ENCODE assay signal across 29 cellular contexts in genomic region chr4:183136880-183137279, GRCh38. TPM values are rescaled to one million over a fixed set of nuclear protein-coding genes. Genes with fewer than 3 reads are reported as not detected.
DNase-seq lines count a peak whose midpoint lies in the region; ATAC-seq and TF ChIP-seq lines count a peak whose summit lies in the region.
"Had no signal": no experiment of that assay in that cellular context is flagged by ENCODE, and none has a peak within 500 bp of the region (broad histone marks: within the 10 kb centered on the region; RNA-seq: fewer than 3 reads in every experiment).

No MANE protein-coding gene starts in this region.

- no peak overlapping the region for H4K8ac ChIP-seq in mesenchymal stem cell (ENCODE audit: low read length)

- H3K4me3 Mint-ChIP-seq in HFFc6 = no peak overlapping the region
- H3K4me3 Mint-ChIP-seq: activated CD4-positive, alpha-beta T cell treated with anti-CD3 and anti-CD28 coated beads, Interleukin-2, amount 10 ng/mL, durations not matched to agents 7 days and 5 days; activated T-cell treated with anti-CD3 and anti-CD28 coated beads, Interleukin-2, amount 50 U/mL, for 24 hours; nephron had no signal

- DNase-seq in HFFc6 = no peak
- DNase-seq in PC-3 = peak; percentile 30
- DNase-seq in fibroblast of mammary gland (ENCODE audit: low read depth) = peak; percentile 31
- peak; percentile 34 for DNase-seq in mesenchymal stem cell
- no peak for DNase-seq in hepatocyte (ENCODE audit: low spot score)
- no peak for DNase-seq in AML-193 (lab: John Stamatoyannopoulos, UW)
- DNase-seq in SHP77 (lab: John Stamatoyannopoulos, UW) = no peak
- DNase-seq: activated CD4-positive, alpha-beta T cell treated with anti-CD3 and anti-CD28 coated beads, Interleukin-2, amount 10 ng/mL, durations not matched to agents 7 days and 5 days; activated gamma-delta T cell; activated T-cell treated with anti-CD3 and anti-CD28 coated beads, Interleukin-2, amount 50 U/mL, for 24 hours; colonic mucosa; DMS153; effector memory CD4-positive, alpha-beta T cell; GDM1; heart right ventricle; NCI-H2029; NCI-H69; psoas muscle; stimulated activated CD4-positive, alpha-beta T cell treated with anti-CD3 and anti-CD28 coated beads, Interleukin-12 subunit alpha, Interleukin-12 subunit beta, amount 100 ng/mL, for 4 hours; stimulated activated CD4-positive, alpha-beta T cell treated with anti-CD3 and anti-CD28 coated beads, Interleukin-2, amount 100 ng/mL, for 48 hours; T-helper 9 cell; tibial artery; WERI-Rb-1 had no signal

- H2BK12ac ChIP-seq in mesenchymal stem cell (ENCODE audit: low read length in 2 of 2) = no peak overlapping the region

- H2BK15ac ChIP-seq in mesenchymal stem cell (ENCODE audit: low read depth, poor library complexity, severe bottlenecking) = no peak overlapping the region

- H4K20me1 ChIP-seq in PC-3 (ENCODE audit: low read length) (no peaks in the 10 kb centered on the region), hepatocyte (ENCODE audit: insufficient read depth, poor library complexity, severe bottlenecking) (no peaks in the 10 kb centered on the region)

- peaks cover 10% of the 10 kb centered on the region for H3K4me1 ChIP-seq in PC-3 (ENCODE audit: insufficient read depth, low read length)
- no peaks in the 10 kb centered on the region for H3K4me1 ChIP-seq in mesenchymal stem cell (ENCODE audit: control insufficient read depth, insufficient read depth, low read depth, low read length)
- peaks cover under 1% of the 10 kb centered on the region for H3K4me1 ChIP-seq in hepatocyte (ENCODE audit: insufficient read depth)
- H3K4me1 ChIP-seq: ascending aorta, colonic mucosa had no signal

- no peak overlapping the region for H2AFZ ChIP-seq in PC-3 (ENCODE audit: low read length)
- no peak overlapping the region for H2AFZ ChIP-seq in mesenchymal stem cell (ENCODE audit: low read depth, low read length)
- H2AFZ ChIP-seq in hepatocyte = no peak overlapping the region

- CTCF ChIA-PET in PC-3 (lab: Charles Lee) = no interaction called here

- BruUV-seq in PC-3 (replicated peaks; lab: Mats Ljungman, UMichigan) = no TSS peak

- H3K27ac Mint-ChIP-seq in HFFc6 = 0 out of 2 replicates have a peak overlapping the region, but pooled peaks have one; percentile 7
- H3K27ac Mint-ChIP-seq: activated CD4-positive, alpha-beta T cell treated with anti-CD3 and anti-CD28 coated beads, Interleukin-2, amount 10 ng/mL, durations not matched to agents 7 days and 5 days; activated T-cell treated with anti-CD3 and anti-CD28 coated beads, Interleukin-2, amount 50 U/mL, for 24 hours; nephron had no signal

- H3K9me3 ChIP-seq in PC-3 (ENCODE audit: low read length) = no peaks in the 10 kb centered on the region
- no peaks in the 10 kb centered on the region for H3K9me3 ChIP-seq in mesenchymal stem cell (ENCODE audit: control insufficient read depth, low read length)
- H3K9me3 ChIP-seq in hepatocyte (ENCODE audit: low read depth) = no peaks in the 10 kb centered on the region
- H3K9me3 ChIP-seq: ascending aorta, colonic mucosa, HAP-1, heart right ventricle, psoas muscle, SJSA1, tibial artery had no signal

- no peaks in the 10 kb centered on the region for H3K36me3 ChIP-seq in PC-3 (ENCODE audit: low read depth, low read length)
- no peaks in the 10 kb centered on the region for H3K36me3 ChIP-seq in mesenchymal stem cell (ENCODE audit: control insufficient read depth in 1 of 2, insufficient read depth in 2 of 2, low read depth in 1 of 2, low read length in 2 of 2)
- H3K36me3 ChIP-seq in hepatocyte (replicated peaks; ENCODE audit: insufficient read depth, low read depth) = no peaks in the 10 kb centered on the region
- H3K36me3 ChIP-seq: ascending aorta, colonic mucosa, HAP-1, heart right ventricle, tibial artery, WERI-Rb-1 had no signal

- H3K27ac ChIP-seq in PC-3 (ENCODE audit: low read length) = no peak overlapping the region
- H3K27ac ChIP-seq in mesenchymal stem cell (ENCODE audit: low read length, poor library complexity, severe bottlenecking) = no peak overlapping the region
- no peak overlapping the region for H3K27ac ChIP-seq in hepatocyte
- H3K27ac ChIP-seq: ascending aorta; BLaER1 treated with 17β-estradiol and CSF1 and Interleukin-3, amounts not matched to agents 10 nM and 100 nM; colonic mucosa; heart right ventricle; psoas muscle; SJSA1; tibial artery; WERI-Rb-1 had no signal

- no peak overlapping the region for H3K23ac ChIP-seq in mesenchymal stem cell (ENCODE audit: low read length in 2 of 2)

- H3K27me3 ChIP-seq in PC-3 (ENCODE audit: low read length) = no peaks in the 10 kb centered on the region
- H3K27me3 ChIP-seq in mesenchymal stem cell (ENCODE audit: control insufficient read depth in 1 of 2, insufficient read depth in 1 of 2, low read length in 2 of 2) = no peaks in the 10 kb centered on the region
- no peaks in the 10 kb centered on the region for H3K27me3 ChIP-seq in hepatocyte
- H3K27me3 ChIP-seq: ascending aorta, colonic mucosa, heart right ventricle, SJSA1, tibial artery had no signal

- no peak overlapping the region for H3K4me3 ChIP-seq in PC-3 (ENCODE audit: low read length)
- no peak overlapping the region for H3K4me3 ChIP-seq in fibroblast of mammary gland (ENCODE audit: control insufficient read depth, low read depth, low read length)
- no peak overlapping the region for H3K4me3 ChIP-seq in mesenchymal stem cell (ENCODE audit: insufficient read depth in 1 of 2, low read depth in 1 of 2, low read length in 2 of 2)
- H3K4me3 ChIP-seq in hepatocyte = no peak overlapping the region
- H3K4me3 ChIP-seq: ascending aorta; BLaER1 treated with 17β-estradiol and CSF1 and Interleukin-3, amounts not matched to agents 10 nM and 100 nM; colonic mucosa; HAP-1; heart right ventricle; psoas muscle; SJSA1; tibial artery had no signal

- H3F3A ChIP-seq in PC-3 (ENCODE audit: low read length, unreplicated experiment) = no peaks in the 10 kb centered on the region

- H3K9me2 ChIP-seq in PC-3 (replicated peaks; ENCODE audit: low read length) (no peaks in the 10 kb centered on the region), hepatocyte (replicated peaks; ENCODE audit: insufficient read depth) (no peaks in the 10 kb centered on the region)

- peaks cover 78% of the 10 kb centered on the region for H3K79me2 ChIP-seq in PC-3 (ENCODE audit: low read length)
- peaks cover 89% of the 10 kb centered on the region for H3K79me2 ChIP-seq in hepatocyte

- peaks cover 10% of the 10 kb centered on the region for H3K79me1 ChIP-seq in mesenchymal stem cell (replicated peaks; ENCODE audit: low read length, poor library complexity, severe bottlenecking)

- no peaks in the 10 kb centered on the region for H3K9me3 Mint-ChIP-seq in HFFc6
- H3K9me3 Mint-ChIP-seq: activated CD4-positive, alpha-beta T cell treated with anti-CD3 and anti-CD28 coated beads, Interleukin-2, amount 10 ng/mL, durations not matched to agents 7 days and 5 days; activated T-cell treated with anti-CD3 and anti-CD28 coated beads, Interleukin-2, amount 50 U/mL, for 24 hours; nephron had no signal

- 100% methylated on average over 2 of the region's 3 CpGs for WGBS in mesenchymal stem cell
- 98% methylated on average over 3 of the region's 3 CpGs for WGBS in hepatocyte (ENCODE audit: low lambda C conversion rate, missing lambda C conversion rate)

- H3K14ac ChIP-seq in mesenchymal stem cell (ENCODE audit: low read length in 2 of 2) = no peak overlapping the region

- no peak overlapping the region for H4K91ac ChIP-seq in mesenchymal stem cell (ENCODE audit: low read length)

- no peak overlapping the region for H3K18ac ChIP-seq in mesenchymal stem cell (ENCODE audit: low read depth in 1 of 2, low read length in 2 of 2)

- no peak overlapping the region for H3K4ac ChIP-seq in mesenchymal stem cell (ENCODE audit: low read depth in 1 of 2, low read length in 2 of 2)

- POLR2A ChIA-PET in PC-3 (lab: Charles Lee; ENCODE audit: unreplicated experiment) = no interaction called here

- H3K36me3 Mint-ChIP-seq in HFFc6 (ENCODE audit: low read depth) = peaks cover 43% of the 10 kb centered on the region

- no peak overlapping the region for H2AK5ac ChIP-seq in mesenchymal stem cell (ENCODE audit: low read length, severe bottlenecking)

- intact Hi-C loops in PC-3 (cut with micrococcal nuclease) = no loop called here

- H2BK120ac ChIP-seq in mesenchymal stem cell (ENCODE audit: low read depth, low read length) = no peak overlapping the region

- no peak; the same call in 1 of the 2 replicates for ATAC-seq in PC-3
- ATAC-seq: heart right ventricle, psoas muscle, sciatic nerve had no signal

- H3K9ac ChIP-seq in PC-3 (ENCODE audit: low read length) (no peak overlapping the region), mesenchymal stem cell (ENCODE audit: low read length) (no peak overlapping the region)
- H3K9ac ChIP-seq: BLaER1 treated with 17β-estradiol and CSF1 and Interleukin-3, amounts not matched to agents 10 nM and 100 nM had no signal

- no peak for TF ChIP-seq CTCF in HFFc6 (IDR thresholded peaks at IDR 0.05)
- no peak for TF ChIP-seq CTCF in PC-3 (conservative IDR thresholded peaks at IDR 0.05; ENCODE audit: low read depth, low read length)
- no peak for TF ChIP-seq CTCF in fibroblast of mammary gland (conservative IDR thresholded peaks at IDR 0.05; ENCODE audit: control insufficient read depth, insufficient read depth, low read depth, low read length)
- TF ChIP-seq CTCF in hepatocyte (IDR thresholded peaks at IDR 0.05; ENCODE audit: poor library complexity) = no peak

- no peak overlapping the region for H2BK5ac ChIP-seq in mesenchymal stem cell (ENCODE audit: low read depth, low read length, poor library complexity, severe bottlenecking)

- H3K4me1 Mint-ChIP-seq in HFFc6 (ENCODE audit: low read depth) = peaks cover 88% of the 10 kb centered on the region
- H3K4me1 Mint-ChIP-seq: activated CD4-positive, alpha-beta T cell treated with anti-CD3 and anti-CD28 coated beads, Interleukin-2, amount 10 ng/mL, durations not matched to agents 7 days and 5 days had no signal

- no peak overlapping the region for H3K4me2 ChIP-seq in PC-3 (ENCODE audit: low read length)
- no peak overlapping the region for H3K4me2 ChIP-seq in mesenchymal stem cell (ENCODE audit: low read length, poor library complexity, severe bottlenecking)
- H3K4me2 ChIP-seq in hepatocyte = no peak overlapping the region
- H3K4me2 ChIP-seq: BLaER1 treated with 17β-estradiol and CSF1 and Interleukin-3, amounts not matched to agents 10 nM and 100 nM had no signal

- no peaks in the 10 kb centered on the region; the same call in 1 of the 2 replicates for H3K27me3 Mint-ChIP-seq in HFFc6 (ENCODE audit: insufficient read depth)

RNA-seq across cellular contexts. Expression of gene WWC2, which starts 37.8 kb away (rescaled TPM):
- 100 to 1,000 TPM in 2 of 6 experiments, 10 to 100 TPM in 4; 86.3 to 114 (median 95.2) TPM for total RNA-seq in HFFc6 (2021; fragmentation: NEBNext Ultra II Directional; extraction: Animal tissue kit (Norgen Biotek cat#: 25700))
- total RNA-seq in PC-3 (2014; rRNA removed) (15.8 and 40.2 TPM in 2 replicates), hepatocyte (24.7 and 28.6 TPM in 2 replicates)
- polyA plus RNA-seq in mesenchymal stem cell (2013, experiment 1 of 2) = 16.8 TPM
- polyA plus RNA-seq in mesenchymal stem cell (2013, experiment 2 of 2) = 16.4 TPM
- 16.1 and 19.3 TPM in 2 replicates for polyA plus RNA-seq in hepatocyte

Comparison
In these comparisons a context has a peak if more than half of its experiments do, and no peak if none do; other contexts are left out.
1. DNase-seq: peak in PC-3 (single experiment), fibroblast of mammary gland (single experiment) and mesenchymal stem cell (single experiment); none in HFFc6 (single experiment), hepatocyte (single experiment), AML-193 (0 of 2) and SHP77 (0 of 2).